ENCODE assay signal across 8 cellular contexts in genomic region chr22:29387921-29388758, GRCh38.
A peak's percentile ranks its signal among the peaks of the same experiment; 100 is the strongest.
DNase-seq lines count a peak whose midpoint lies in the region; ATAC-seq lines count a peak whose summit lies in the region.

Gene AP1B1, minus strand, starts transcription at chr22:29388570. Its CDS starts 21,327 bp downstream, at chr22:29367243.

- DNase-seq in AG08396 (ENCODE audit: low spot score) (peak; percentile 97), NCI-H446 (lab: John Stamatoyannopoulos, UW) (peak; percentile 77 to 97), inferior parietal cortex (ENCODE audit: extremely low spot score) (peak; percentile 86)
- peak; percentile 85 for DNase-seq in activated CD4-positive, CD25-positive, alpha-beta regulatory T cell treated with anti-CD3 and anti-CD28 coated beads, Interleukin-2, amount 50 U/mL, for 16 hours (ENCODE audit: low read depth, low spot score)
- DNase-seq in central memory CD4-positive, alpha-beta T cell, result peak; percentile 86
- DNase-seq in stimulated activated CD4-positive, alpha-beta T cell treated with anti-CD3 and anti-CD28 coated beads, Interleukin-12 subunit alpha, Interleukin-12 subunit beta, amount 100 ng/mL, for 24 hours (ENCODE audit: low read depth in 2 of 2), result peak; percentile 90 to 96

- ATAC-seq in GM19025 (IDR thresholded peaks at IDR 0.05; ENCODE audit: low read depth, unreplicated experiment) (peak; percentile 90), HG03342 (IDR thresholded peaks at IDR 0.05; ENCODE audit: unreplicated experiment) (peak; percentile 83)

Comparison
In these comparisons a context has a peak if more than half of its experiments do, and no peak if none do; other contexts are left out.
1. Peak in every context shown above with its lines: DNase-seq and ATAC-seq.